In the genomic region with DNA sequence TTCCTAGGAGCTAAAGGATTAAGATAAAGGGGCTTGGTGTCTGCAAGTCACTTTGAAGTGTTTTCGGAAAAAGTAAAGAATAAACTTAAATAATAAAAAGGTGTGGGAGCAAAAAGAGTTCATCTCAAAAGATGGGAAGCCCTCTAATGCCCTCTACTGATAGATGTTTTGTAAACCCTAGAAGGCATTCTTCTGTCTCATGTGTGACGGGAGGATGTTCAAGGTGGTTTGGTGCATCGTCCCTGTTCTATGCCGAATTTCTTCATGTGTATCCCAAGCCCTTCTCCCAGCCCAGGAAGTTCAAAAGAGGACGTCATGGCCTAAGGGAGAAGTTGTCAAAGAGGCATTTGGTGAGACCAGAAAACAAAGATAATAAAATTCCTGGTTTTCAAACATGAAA, we compare ENCODE assay signal across 12 cellular contexts. TPM values are rescaled to one million over a fixed set of nuclear protein-coding genes. Genes with fewer than 3 reads are reported as not detected.
A peak's percentile ranks its signal among the peaks of the same experiment; 100 is the strongest.
DNase-seq lines count a peak whose midpoint lies in the region; TF ChIP-seq lines count a peak whose summit lies in the region.
"Had no signal": no experiment of that assay in that cellular context is flagged by ENCODE, and none has a peak within 500 bp of the region (broad histone marks: within the 10 kb centered on the region; RNA-seq: fewer than 3 reads in every experiment).

No MANE protein-coding gene starts in this region.

- H3K4me1 ChIP-seq in OCI-LY1 (ENCODE audit: insufficient read depth, low read length, severe bottlenecking) (peaks cover 6% of the 10 kb centered on the region), uterus (no peaks in the 10 kb centered on the region), mesenchymal stem cell (ENCODE audit: control insufficient read depth, insufficient read depth, low read depth, low read length) (peaks cover 3% of the 10 kb centered on the region)

- no peak overlapping the region for H3K4me3 Mint-ChIP-seq in activated T-cell treated with anti-CD3 and anti-CD28 coated beads, Interleukin-2, amount 50 U/mL, for 24 hours
- H3K4me3 Mint-ChIP-seq: natural killer cell treated with Interleukin-12 subunit alpha and Interleukin-12 subunit beta and Interleukin-15 and Interleukin-18, amount 100 ng/mL, for 72 hours had no signal

- H3K9ac ChIP-seq in OCI-LY1 (ENCODE audit: low read length): no peak overlapping the region
- no peak overlapping the region for H3K9ac ChIP-seq in mesenchymal stem cell (ENCODE audit: low read length)

- H2AK5ac ChIP-seq in mesenchymal stem cell (ENCODE audit: low read length, severe bottlenecking): no peak overlapping the region

- no peaks in the 10 kb centered on the region for H3K79me1 ChIP-seq in mesenchymal stem cell (replicated peaks; ENCODE audit: low read length, poor library complexity, severe bottlenecking)

- no peaks in the 10 kb centered on the region for H3K79me2 ChIP-seq in OCI-LY1 (ENCODE audit: insufficient read depth, low read length)

- H3K9me3 ChIP-seq in OCI-LY1 (ENCODE audit: low read length) (no peaks in the 10 kb centered on the region), uterus (no peaks in the 10 kb centered on the region), mesenchymal stem cell (ENCODE audit: control insufficient read depth, low read length) (no peaks in the 10 kb centered on the region)

- 38% methylated on average over 2 of the region's 5 CpGs for WGBS in mesenchymal stem cell

- no peaks in the 10 kb centered on the region; the same call in 1 of the 2 replicates for H3F3A ChIP-seq in OCI-LY1 (ENCODE audit: insufficient read depth, low read length)

- H3K4me2 ChIP-seq in OCI-LY1 (ENCODE audit: low read length) (no peak overlapping the region), mesenchymal stem cell (ENCODE audit: low read length, poor library complexity, severe bottlenecking) (no peak overlapping the region)

- no peak overlapping the region for H3K27ac Mint-ChIP-seq in activated T-cell treated with anti-CD3 and anti-CD28 coated beads, Interleukin-2, amount 50 U/mL, for 24 hours
- H3K27ac Mint-ChIP-seq: natural killer cell treated with Interleukin-12 subunit alpha and Interleukin-12 subunit beta and Interleukin-15 and Interleukin-18, amount 100 ng/mL, for 72 hours had no signal

- H3K14ac ChIP-seq in mesenchymal stem cell (ENCODE audit: low read length in 2 of 2): no peak overlapping the region

- intact Hi-C loops in uterus (cut with DNase I; ENCODE audit: low total_unique reads): no loop called here

- no peak overlapping the region for H3K4ac ChIP-seq in mesenchymal stem cell (ENCODE audit: low read depth in 1 of 2, low read length in 2 of 2)

- no peak overlapping the region for H2BK15ac ChIP-seq in mesenchymal stem cell (ENCODE audit: low read depth, poor library complexity, severe bottlenecking)

- H3K27ac ChIP-seq in OCI-LY1 (ENCODE audit: low read depth, low read length, poor library complexity, severe bottlenecking) (no peak overlapping the region), uterus (no peak overlapping the region), mesenchymal stem cell (ENCODE audit: low read length, poor library complexity, severe bottlenecking) (no peak overlapping the region)

- H3K4me3 ChIP-seq in OCI-LY1 (ENCODE audit: low read depth, low read length, poor library complexity, severe bottlenecking): no peak overlapping the region
- no peak overlapping the region for H3K4me3 ChIP-seq in epithelial cell of esophagus (ENCODE audit: low read length)
- H3K4me3 ChIP-seq in uterus: no peak overlapping the region
- H3K4me3 ChIP-seq in mesenchymal stem cell (ENCODE audit: insufficient read depth in 1 of 2, low read depth in 1 of 2, low read length in 2 of 2): no peak overlapping the region

- H3K4me1 Mint-ChIP-seq in activated T-cell treated with anti-CD3 and anti-CD28 coated beads, Interleukin-2, amount 50 U/mL, for 24 hours (ENCODE audit: low read depth): peaks cover 4% of the 10 kb centered on the region

- peaks cover 26% of the 10 kb centered on the region for H3K36me3 ChIP-seq in OCI-LY1 (ENCODE audit: insufficient read depth, low read length)
- H3K36me3 ChIP-seq in uterus: no peaks in the 10 kb centered on the region
- peaks cover 3 to 31% of the 10 kb centered on the region in 2 experiments for H3K36me3 ChIP-seq in mesenchymal stem cell (ENCODE audit: control insufficient read depth in 1 of 2, insufficient read depth in 2 of 2, low read depth in 1 of 2, low read length in 2 of 2)

- H3K27me3 ChIP-seq in OCI-LY1 (ENCODE audit: insufficient read depth, low read length) (no peaks in the 10 kb centered on the region), uterus (no peaks in the 10 kb centered on the region), mesenchymal stem cell (ENCODE audit: control insufficient read depth in 1 of 2, insufficient read depth in 1 of 2, low read length in 2 of 2) (peaks cover under 1 to 4% of the 10 kb centered on the region in 2 experiments)

- DNase-seq in AML-193 (lab: John Stamatoyannopoulos, UW) (peak; percentile 14 to 16), epithelial cell of esophagus (ENCODE audit: low read depth) (peak; percentile 31), GM03348 (ENCODE audit: low spot score) (no peak), uterus (no peak), mesenchymal stem cell (no peak)
- DNase-seq in activated T-cell treated with anti-CD3 and anti-CD28 coated beads, Interleukin-2, amount 50 U/mL, for 24 hours: no peak
- DNase-seq: amygdala; hypothalamus; NK-92 treated with Interleukin-12 subunit alpha and Interleukin-12 subunit beta, amount 100 ng/mL, for 24 hours had no signal

- TF ChIP-seq POLR2A in uterus (IDR thresholded peaks at IDR 0.05): no peak

- H2AFZ ChIP-seq in OCI-LY1 (ENCODE audit: low read length) (no peak overlapping the region), mesenchymal stem cell (ENCODE audit: low read depth, low read length) (no peak overlapping the region)

- no peak overlapping the region for H2BK5ac ChIP-seq in mesenchymal stem cell (ENCODE audit: low read depth, low read length, poor library complexity, severe bottlenecking)

- no peaks in the 10 kb centered on the region for H3K9me2 ChIP-seq in OCI-LY1 (ENCODE audit: low read depth, low read length)

- TF ChIP-seq CTCF in GM12874 (IDR thresholded peaks at IDR 0.05; ENCODE audit: insufficient read depth, low read depth, low read length) (peak; percentile 31; the same call in 1 of the 2 replicates), OCI-LY1 (IDR thresholded peaks at IDR 0.05; ENCODE audit: low read length) (peak; percentile 54), epithelial cell of esophagus (IDR thresholded peaks at IDR 0.05; ENCODE audit: insufficient read depth, low read depth, low read length, missing control alignments) (peak; percentile 46), uterus (IDR thresholded peaks at IDR 0.05) (no peak)

- no peak overlapping the region for H3K23ac ChIP-seq in mesenchymal stem cell (ENCODE audit: low read length in 2 of 2)

- H3K27me3 Mint-ChIP-seq in activated T-cell treated with anti-CD3 and anti-CD28 coated beads, Interleukin-2, amount 50 U/mL, for 24 hours: peaks cover 5% of the 10 kb centered on the region
- H3K27me3 Mint-ChIP-seq: natural killer cell treated with Interleukin-12 subunit alpha and Interleukin-12 subunit beta and Interleukin-15 and Interleukin-18, amount 100 ng/mL, for 72 hours had no signal

- no peak overlapping the region for H3K18ac ChIP-seq in mesenchymal stem cell (ENCODE audit: low read depth in 1 of 2, low read length in 2 of 2)

- H2BK12ac ChIP-seq in mesenchymal stem cell (ENCODE audit: low read length in 2 of 2): no peak overlapping the region

- H3K9me3 Mint-ChIP-seq in activated T-cell treated with anti-CD3 and anti-CD28 coated beads, Interleukin-2, amount 50 U/mL, for 24 hours: no peaks in the 10 kb centered on the region
- H3K9me3 Mint-ChIP-seq: natural killer cell treated with Interleukin-12 subunit alpha and Interleukin-12 subunit beta and Interleukin-15 and Interleukin-18, amount 100 ng/mL, for 72 hours had no signal

- no peaks in the 10 kb centered on the region for H4K20me1 ChIP-seq in OCI-LY1 (ENCODE audit: insufficient read depth, low read length)

- H2BK120ac ChIP-seq in mesenchymal stem cell (ENCODE audit: low read depth, low read length): no peak overlapping the region

- peaks cover 19% of the 10 kb centered on the region for H3K36me3 Mint-ChIP-seq in activated T-cell treated with anti-CD3 and anti-CD28 coated beads, Interleukin-2, amount 50 U/mL, for 24 hours (ENCODE audit: low read depth)

- H4K8ac ChIP-seq in mesenchymal stem cell (ENCODE audit: low read length): no peak overlapping the region

- H4K91ac ChIP-seq in mesenchymal stem cell (ENCODE audit: low read length): no peak overlapping the region

RNA-seq across cellular contexts. Expression of a gene that starts 37.2 kb away (rescaled TPM):
- total RNA-seq in uterus: not detected
- not detected for polyA plus RNA-seq in mesenchymal stem cell (2013, experiment 1 of 2)
- not detected for polyA plus RNA-seq in mesenchymal stem cell (2013, experiment 2 of 2)
- total RNA-seq: natural killer cell treated with Interleukin-12 subunit alpha and Interleukin-12 subunit beta and Interleukin-15 and Interleukin-18, amount 100 ng/mL, for 72 hours had no signal

Comparison
In these comparisons a context has a peak if more than half of its experiments do, and no peak if none do; other contexts are left out.
1. DNase-seq: peak in AML-193 (2 of 2) and epithelial cell of esophagus (single experiment); none in activated T-cell treated with anti-CD3 and anti-CD28 coated beads, Interleukin-2, amount 50 U/mL, for 24 hours (single experiment), GM03348 (single experiment), uterus (0 of 2) and mesenchymal stem cell (single experiment).
2. CTCF ChIP-seq: peak in GM12874 (single experiment), OCI-LY1 (single experiment) and epithelial cell of esophagus (single experiment); none in uterus (0 of 4).